ENCODE assay signal across 18 cellular contexts in genomic region chr1:51463561-51463960, GRCh38.
"Had no signal": no experiment of that assay in that cellular context is flagged by ENCODE, and none has a peak within 500 bp of the region (broad histone marks: within the 10 kb centered on the region; RNA-seq: fewer than 3 reads in every experiment).

No MANE protein-coding gene starts in this region.

- H3K27ac Mint-ChIP-seq: activated CD4-positive, alpha-beta T cell treated with anti-CD3 and anti-CD28 coated beads, Interleukin-2, amount 10 ng/mL, durations not matched to agents 7 days and 5 days; activated CD8-positive, alpha-beta T cell treated with anti-CD3 and anti-CD28 coated beads, Interleukin-2, amount 10 ng/mL, durations not matched to agents 7 days and 5 days; activated naive CD4-positive, alpha-beta T cell treated with anti-CD3 and anti-CD28 coated beads, Interleukin-2, amount 10 ng/mL, durations not matched to agents 7 days and 5 days; activated naive CD8-positive, alpha-beta T cell treated with anti-CD3 and anti-CD28 coated beads, Interleukin-2, amount 50 U/mL, for 24 hours; stimulated activated naive CD8-positive, alpha-beta T cell treated with anti-CD3 and anti-CD28 coated beads, Interleukin-15, Interleukin-2, amounts not matched to agents 100 ng/mL and 50 ng/mL, for 24 hours; T-helper 1 cell treated with Interleukin-12 subunit alpha and Interleukin-12 subunit beta and Interleukin-4 antibody, amounts not matched to agents 30 μg/mL and 1 μg/mL, for 36 hours had no signal

- H3K27ac ChIP-seq: breast epithelium, coronary artery, gastroesophageal sphincter, heart left ventricle, left lung, tibial nerve had no signal

- H3K4me3 Mint-ChIP-seq: activated CD4-positive, alpha-beta T cell treated with anti-CD3 and anti-CD28 coated beads, Interleukin-2, amount 10 ng/mL, durations not matched to agents 7 days and 5 days; activated CD8-positive, alpha-beta T cell treated with anti-CD3 and anti-CD28 coated beads, Interleukin-2, amount 10 ng/mL, durations not matched to agents 7 days and 5 days; activated naive CD4-positive, alpha-beta T cell treated with anti-CD3 and anti-CD28 coated beads, Interleukin-2, amount 10 ng/mL, durations not matched to agents 7 days and 5 days; activated naive CD8-positive, alpha-beta T cell treated with anti-CD3 and anti-CD28 coated beads, Interleukin-2, amount 50 U/mL, for 24 hours; activated T-cell treated with anti-CD3 and anti-CD28 coated beads, Interleukin-2, amount 50 U/mL, for 4 hours; stimulated activated naive CD8-positive, alpha-beta T cell treated with anti-CD3 and anti-CD28 coated beads, Interleukin-15, Interleukin-2, amounts not matched to agents 100 ng/mL and 50 ng/mL, for 24 hours; T-helper 1 cell treated with Interleukin-12 subunit alpha and Interleukin-12 subunit beta and Interleukin-4 antibody, amounts not matched to agents 30 μg/mL and 1 μg/mL, for 36 hours had no signal

- ATAC-seq: activated CD8-positive, alpha-beta T cell treated with anti-CD3 and anti-CD28 coated beads, Interleukin-2, amount 10 ng/mL, durations not matched to agents 7 days and 5 days; activated naive CD8-positive, alpha-beta T cell treated with anti-CD3 and anti-CD28 coated beads, Interleukin-2, amount 50 U/mL, for 24 hours; activated T-cell treated with anti-CD3 and anti-CD28 coated beads, Interleukin-2, amount 50 U/mL, for 4 hours; gastroesophageal sphincter; heart left ventricle; left lung had no signal

- H3K9me3 ChIP-seq: breast epithelium, gastroesophageal sphincter, heart left ventricle, left lung, tibial nerve had no signal

- H3K9me3 Mint-ChIP-seq: activated CD4-positive, alpha-beta T cell treated with anti-CD3 and anti-CD28 coated beads, Interleukin-2, amount 10 ng/mL, durations not matched to agents 7 days and 5 days; activated naive CD4-positive, alpha-beta T cell treated with anti-CD3 and anti-CD28 coated beads, Interleukin-2, amount 10 ng/mL, durations not matched to agents 7 days and 5 days; activated naive CD8-positive, alpha-beta T cell treated with anti-CD3 and anti-CD28 coated beads, Interleukin-2, amount 50 U/mL, for 24 hours; activated T-cell treated with anti-CD3 and anti-CD28 coated beads, Interleukin-2, amount 50 U/mL, for 4 hours; stimulated activated naive CD8-positive, alpha-beta T cell treated with anti-CD3 and anti-CD28 coated beads, Interleukin-15, Interleukin-2, amounts not matched to agents 100 ng/mL and 50 ng/mL, for 24 hours; T-helper 1 cell treated with Interleukin-12 subunit alpha and Interleukin-12 subunit beta and Interleukin-4 antibody, amounts not matched to agents 30 μg/mL and 1 μg/mL, for 36 hours had no signal

- H3K36me3 ChIP-seq: breast epithelium had no signal

- H3K4me1 ChIP-seq: breast epithelium, gastroesophageal sphincter, left lung had no signal

- H3K27me3 ChIP-seq: breast epithelium, gastroesophageal sphincter, heart left ventricle, left lung, tibial nerve had no signal

- H3K4me3 ChIP-seq: breast epithelium, coronary artery, gastroesophageal sphincter, heart left ventricle, left lung, tibial nerve had no signal

- H3K27me3 Mint-ChIP-seq: activated CD4-positive, alpha-beta T cell treated with anti-CD3 and anti-CD28 coated beads, Interleukin-2, amount 10 ng/mL, durations not matched to agents 7 days and 5 days; activated naive CD4-positive, alpha-beta T cell treated with anti-CD3 and anti-CD28 coated beads, Interleukin-2, amount 10 ng/mL, durations not matched to agents 7 days and 5 days; activated naive CD8-positive, alpha-beta T cell treated with anti-CD3 and anti-CD28 coated beads, Interleukin-2, amount 50 U/mL, for 24 hours; progenitor cell of endocrine pancreas; stimulated activated naive CD8-positive, alpha-beta T cell treated with anti-CD3 and anti-CD28 coated beads, Interleukin-15, Interleukin-2, amounts not matched to agents 100 ng/mL and 50 ng/mL, for 24 hours had no signal

- H3K4me1 Mint-ChIP-seq: activated CD4-positive, alpha-beta T cell treated with anti-CD3 and anti-CD28 coated beads, Interleukin-2, amount 10 ng/mL, durations not matched to agents 7 days and 5 days; activated naive CD8-positive, alpha-beta T cell treated with anti-CD3 and anti-CD28 coated beads, Interleukin-2, amount 50 U/mL, for 24 hours had no signal

- DNase-seq: activated CD4-positive, alpha-beta T cell treated with anti-CD3 and anti-CD28 coated beads, Interleukin-2, amount 10 ng/mL, durations not matched to agents 7 days and 5 days; activated CD8-positive, alpha-beta T cell treated with anti-CD3 and anti-CD28 coated beads, Interleukin-2, amount 10 ng/mL, durations not matched to agents 7 days and 5 days; activated naive CD4-positive, alpha-beta T cell treated with anti-CD3 and anti-CD28 coated beads, Interleukin-2, amount 10 ng/mL, durations not matched to agents 7 days and 5 days; activated naive CD8-positive, alpha-beta T cell treated with anti-CD3 and anti-CD28 coated beads, Interleukin-2, amount 50 U/mL, for 24 hours; activated T-cell treated with anti-CD3 and anti-CD28 coated beads, Interleukin-2, amount 50 U/mL, for 4 hours; heart left ventricle; islet precursor cell; left lung; occipital lobe had no signal

- FAIRE-seq: astrocyte, urothelium cell line had no signal
